ENCODE assay signal across 16 cellular contexts in the genomic region with DNA sequence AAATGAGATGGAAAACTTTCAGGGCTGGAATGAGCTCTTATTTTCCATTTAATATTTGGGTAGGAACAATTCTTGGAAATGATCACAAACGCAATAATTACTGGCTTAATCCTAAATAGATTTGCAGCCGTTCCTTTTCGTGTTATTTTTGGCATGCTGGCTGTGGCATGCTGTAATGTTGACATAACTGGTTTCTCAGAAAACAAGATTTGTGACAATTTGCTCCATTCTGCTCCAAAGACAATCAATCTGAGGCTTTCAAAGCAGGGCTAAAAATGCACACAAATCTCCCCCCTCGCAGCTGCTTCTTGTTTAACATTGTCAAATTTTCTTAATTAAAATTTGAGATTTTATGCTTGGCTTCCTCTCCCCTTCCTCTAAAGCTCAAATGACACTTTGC.
DNase-seq lines count a peak whose midpoint lies in the region; ATAC-seq, FAIRE-seq and TF ChIP-seq lines count a peak whose summit lies in the region.
"Had no signal": no experiment of that assay in that cellular context is flagged by ENCODE, and none has a peak within 500 bp of the region (broad histone marks: within the 10 kb centered on the region; RNA-seq: fewer than 3 reads in every experiment).

No MANE protein-coding gene starts in this region.

- H3K4me1 ChIP-seq in thoracic aorta (ENCODE audit: control insufficient read depth in 1 of 2, low read depth in 2 of 2) = peaks cover 43 to 91% of the 10 kb centered on the region in 2 donors

- peak; percentile 26 for ATAC-seq in thoracic aorta (ENCODE audit: insufficient number of reproducible peaks, low FRiP score, low read depth)
- ATAC-seq: activated CD4-positive, alpha-beta T cell treated with anti-CD3 and anti-CD28 coated beads for 36 hours had no signal

- H3K36me3 ChIP-seq in thoracic aorta = no peaks in the 10 kb centered on the region
- H3K36me3 ChIP-seq: upper lobe of left lung had no signal

- H3K36me3 Mint-ChIP-seq in chondrocyte (ENCODE audit: low read depth) = peaks cover 7% of the 10 kb centered on the region

- no peak overlapping the region for H3K4me3 Mint-ChIP-seq in chondrocyte (ENCODE audit: unreplicated experiment)
- H3K4me3 Mint-ChIP-seq: activated CD4-positive, alpha-beta T cell treated with anti-CD3 and anti-CD28 coated beads for 36 hours; neural crest cell had no signal

- peaks cover 64% of the 10 kb centered on the region for H3K4me1 Mint-ChIP-seq in chondrocyte (ENCODE audit: low read depth)
- H3K4me1 Mint-ChIP-seq: activated CD4-positive, alpha-beta T cell treated with anti-CD3 and anti-CD28 coated beads for 36 hours had no signal

- TF ChIP-seq CTCF in chondrocyte (IDR thresholded peaks at IDR 0.05) (no peak), thoracic aorta (IDR thresholded peaks at IDR 0.05) (no peak)

- H3K9me3 ChIP-seq in thoracic aorta = no peaks in the 10 kb centered on the region
- H3K9me3 ChIP-seq: upper lobe of left lung had no signal

- H3K27me3 ChIP-seq in thoracic aorta (replicated peaks; ENCODE audit: insufficient read depth) = no peaks in the 10 kb centered on the region
- H3K27me3 ChIP-seq: upper lobe of left lung had no signal

- FAIRE-seq in RCC 7860 (lab: Jason Lieb, UNC) = no peak

- peak overlapping the region; percentile 82 for H3K27ac Mint-ChIP-seq in chondrocyte (ENCODE audit: unreplicated experiment)
- H3K27ac Mint-ChIP-seq: activated CD4-positive, alpha-beta T cell treated with anti-CD3 and anti-CD28 coated beads for 36 hours had no signal

- H3K4me3 ChIP-seq in thoracic aorta = no peak overlapping the region
- H3K4me3 ChIP-seq: upper lobe of left lung had no signal

- H3K27ac ChIP-seq in thoracic aorta = peak overlapping the region; percentile 87 to 90
- H3K27ac ChIP-seq: upper lobe of left lung had no signal

- no peaks in the 10 kb centered on the region for H3K27me3 Mint-ChIP-seq in chondrocyte (ENCODE audit: low read depth)

- peaks cover 6% of the 10 kb centered on the region for H3K9me3 Mint-ChIP-seq in chondrocyte (ENCODE audit: low read depth)

- DNase-seq in NCI-H1105 treated with DMSO at 0.1 percent for 48 hours (lab: John Stamatoyannopoulos, UW) = peak; percentile 12
- no peak for DNase-seq in NCI-H1105 (lab: John Stamatoyannopoulos, UW)
- DNase-seq in chondrocyte (ENCODE audit: low spot score) = no peak
- DNase-seq in lung microvascular endothelial cell (ENCODE audit: low read depth in 2 of 2) = peak; percentile 78 to 97
- no peak for DNase-seq in thoracic aorta (ENCODE audit: low spot score)
- no peak for DNase-seq in RCC 7860 (ENCODE audit: low spot score)
- no peak for DNase-seq in NCI-H2107 treated with DMSO at 0.1 percent for 48 hours (lab: John Stamatoyannopoulos, UW; ENCODE audit: unreplicated experiment)
- DNase-seq in activated naive CD4-positive, alpha-beta T cell (lab: John Stamatoyannopoulos, UW) = no peak
- DNase-seq: 8988T; activated CD4-positive, alpha-beta T cell treated with anti-CD3 and anti-CD28 coated beads for 36 hours; activated effector memory CD4-positive, alpha-beta T cell treated with anti-CD3 and anti-CD28 coated beads, Interleukin-2, amount 50 U/mL, for 16 hours; DMS53; effector CD8-positive, alpha-beta T cell; NCI-H1092 treated with DMSO at 0.1 percent for 48 hours; upper lobe of left lung had no signal

Comparison
In these comparisons a context has a peak if more than half of its experiments do, and no peak if none do; other contexts are left out.
1. DNase-seq: peak in NCI-H1105 treated with DMSO at 0.1 percent for 48 hours (single experiment) and lung microvascular endothelial cell (2 of 2); none in NCI-H1105 (single experiment), chondrocyte (single experiment), thoracic aorta (single experiment), RCC 7860 (single experiment), NCI-H2107 treated with DMSO at 0.1 percent for 48 hours (single experiment) and activated naive CD4-positive, alpha-beta T cell (0 of 4).